ENCODE assay signal across 21 cellular contexts in the genomic region with DNA sequence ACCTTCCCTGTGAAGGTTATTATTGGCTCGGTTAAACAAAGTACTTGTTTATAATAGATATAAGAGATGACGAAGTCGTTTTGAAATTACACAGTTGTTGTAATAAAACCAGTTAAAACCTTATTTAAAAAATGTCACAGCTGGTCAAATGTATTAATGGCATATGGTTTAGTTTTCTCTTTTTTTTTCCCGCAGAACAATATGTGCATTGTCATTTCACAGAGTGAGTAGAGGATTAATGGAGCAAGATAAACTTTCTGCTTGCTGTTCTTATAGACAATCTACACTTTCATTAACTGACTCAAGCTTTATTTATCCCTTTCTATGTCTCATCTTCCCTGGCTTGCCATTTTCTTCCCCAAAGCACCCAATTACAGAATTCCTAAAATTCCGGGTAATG.
A peak's percentile ranks its signal among the peaks of the same experiment; 100 is the strongest.
DNase-seq lines count a peak whose midpoint lies in the region; ATAC-seq, FAIRE-seq and TF ChIP-seq lines count a peak whose summit lies in the region.
"Had no signal": no experiment of that assay in that cellular context is flagged by ENCODE, and none has a peak within 500 bp of the region (broad histone marks: within the 10 kb centered on the region; RNA-seq: fewer than 3 reads in every experiment).

No MANE protein-coding gene starts in this region.

- peak overlapping the region; percentile 95 for H3K27ac Mint-ChIP-seq in osteocyte (ENCODE audit: unreplicated experiment)
- H3K27ac Mint-ChIP-seq in activated CD8-positive, alpha-beta T cell treated with anti-CD3 and anti-CD28 coated beads, Interleukin-2, amount 10 ng/mL, durations not matched to agents 7 days and 5 days, result no peak overlapping the region
- H3K27ac Mint-ChIP-seq: CD4-positive, CD25-positive, alpha-beta regulatory T cell; CD8-positive, alpha-beta memory T cell; IgD-negative memory B cell had no signal

- peaks cover 2% of the 10 kb centered on the region for H3K9me3 Mint-ChIP-seq in osteocyte (ENCODE audit: unreplicated experiment)
- no peaks in the 10 kb centered on the region for H3K9me3 Mint-ChIP-seq in activated CD8-positive, alpha-beta T cell treated with anti-CD3 and anti-CD28 coated beads, Interleukin-2, amount 10 ng/mL, durations not matched to agents 7 days and 5 days (ENCODE audit: insufficient read depth)
- H3K9me3 Mint-ChIP-seq: CD8-positive, alpha-beta memory T cell; IgD-negative memory B cell had no signal

- H3K4me1 Mint-ChIP-seq in osteocyte (ENCODE audit: unreplicated experiment), result peaks cover 61% of the 10 kb centered on the region
- no peaks in the 10 kb centered on the region for H3K4me1 Mint-ChIP-seq in activated CD8-positive, alpha-beta T cell treated with anti-CD3 and anti-CD28 coated beads, Interleukin-2, amount 10 ng/mL, durations not matched to agents 7 days and 5 days (ENCODE audit: low read depth)
- H3K4me1 Mint-ChIP-seq: CD4-positive, CD25-positive, alpha-beta regulatory T cell; CD8-positive, alpha-beta memory T cell had no signal

- in situ Hi-C loops in SK-MEL-5 (cut with HindIII; ENCODE audit: low pct_unique_long_range_greater_than_20kb, low sequenced_read_pairs), result no loop called here

- CTCF ChIA-PET in activated CD8-positive, alpha-beta T cell treated with anti-CD3 and anti-CD28 coated beads, Interleukin-2, amount 10 ng/mL, durations not matched to agents 7 days and 5 days (lab: Charles Lee), result no interaction called here

- FAIRE-seq in D721Med (lab: Jason Lieb, UNC), result no peak
- FAIRE-seq: A204.1, H1, HTR-8/SVneo had no signal

- H3K4me3 Mint-ChIP-seq in osteocyte (ENCODE audit: unreplicated experiment), result no peak overlapping the region
- H3K4me3 Mint-ChIP-seq in activated CD8-positive, alpha-beta T cell treated with anti-CD3 and anti-CD28 coated beads, Interleukin-2, amount 10 ng/mL, durations not matched to agents 7 days and 5 days, result no peak overlapping the region
- H3K4me3 Mint-ChIP-seq: CD4-positive, CD25-positive, alpha-beta regulatory T cell; CD8-positive, alpha-beta memory T cell; IgD-negative memory B cell had no signal

- no peaks in the 10 kb centered on the region for H3K27me3 Mint-ChIP-seq in osteocyte (ENCODE audit: unreplicated experiment)
- H3K27me3 Mint-ChIP-seq in activated CD8-positive, alpha-beta T cell treated with anti-CD3 and anti-CD28 coated beads, Interleukin-2, amount 10 ng/mL, durations not matched to agents 7 days and 5 days (ENCODE audit: low read depth), result peaks cover 2% of the 10 kb centered on the region

- no peak for TF ChIP-seq CTCF in osteocyte (IDR thresholded peaks at IDR 0.05)
- no peak for TF ChIP-seq CTCF in omental fat pad (IDR thresholded peaks at IDR 0.05)
- no peak for TF ChIP-seq CTCF in D721Med (IDR thresholded peaks at IDR 0.05; ENCODE audit: insufficient read depth, missing control alignments)

- peak; percentile 34 for DNase-seq in NCI-H2171 treated with DMSO at 0.1 percent for 48 hours (lab: John Stamatoyannopoulos, UW)
- peak; percentile 82 for DNase-seq in SK-MEL-5 (ENCODE audit: low read depth, low spot score)
- DNase-seq in epidermal melanocyte (ENCODE audit: insufficient read length, low spot score), result peak; percentile 29
- no peak for DNase-seq in osteocyte (ENCODE audit: extremely low spot score, unreplicated experiment)
- no peak for DNase-seq in omental fat pad (ENCODE audit: low spot score)
- no peak for DNase-seq in HuH-7 (ENCODE audit: low spot score)
- no peak for DNase-seq in D721Med (ENCODE audit: insufficient read length, low spot score)
- no peak for DNase-seq in activated CD8-positive, alpha-beta T cell treated with anti-CD3 and anti-CD28 coated beads, Interleukin-2, amount 10 ng/mL, durations not matched to agents 7 days and 5 days
- DNase-seq: ACHN; C1 segment of cervical spinal cord; Caco-2; CD4-positive, CD25-positive, alpha-beta regulatory T cell; CD8-positive, alpha-beta memory T cell; DMS153; DMS79 treated with DMSO at 0.1 percent for 48 hours; GF-D8; KBM-7 had no signal

- POLR2A ChIA-PET in activated CD8-positive, alpha-beta T cell treated with anti-CD3 and anti-CD28 coated beads, Interleukin-2, amount 10 ng/mL, durations not matched to agents 7 days and 5 days (lab: Charles Lee), result no interaction called here

- no peak for ATAC-seq in omental fat pad (ENCODE audit: low FRiP score)
- ATAC-seq in activated CD8-positive, alpha-beta T cell treated with anti-CD3 and anti-CD28 coated beads, Interleukin-2, amount 10 ng/mL, durations not matched to agents 7 days and 5 days, result no peak

- H3K36me3 Mint-ChIP-seq in osteocyte (ENCODE audit: unreplicated experiment), result no peaks in the 10 kb centered on the region
- H3K36me3 Mint-ChIP-seq in activated CD8-positive, alpha-beta T cell treated with anti-CD3 and anti-CD28 coated beads, Interleukin-2, amount 10 ng/mL, durations not matched to agents 7 days and 5 days (ENCODE audit: low read depth), result no peaks in the 10 kb centered on the region
- H3K36me3 Mint-ChIP-seq: CD4-positive, CD25-positive, alpha-beta regulatory T cell; CD8-positive, alpha-beta memory T cell; IgD-negative memory B cell had no signal

Comparison
In these comparisons a context has a peak if more than half of its experiments do, and no peak if none do; other contexts are left out.
1. DNase-seq: peak in NCI-H2171 treated with DMSO at 0.1 percent for 48 hours (single experiment), SK-MEL-5 (single experiment) and epidermal melanocyte (single experiment); none in osteocyte (single experiment), omental fat pad (single experiment), HuH-7 (single experiment), D721Med (single experiment) and activated CD8-positive, alpha-beta T cell treated with anti-CD3 and anti-CD28 coated beads, Interleukin-2, amount 10 ng/mL, durations not matched to agents 7 days and 5 days (single experiment).